In genomic region chr1:23745515-23745914, GRCh38 we compare ENCODE assay signal across 8 cellular contexts. TPM values are rescaled to one million over a fixed set of nuclear protein-coding genes. Genes with fewer than 3 reads are reported as not detected.
DNase-seq lines count a peak whose midpoint lies in the region; ATAC-seq and TF ChIP-seq lines count a peak whose summit lies in the region.

No MANE protein-coding gene starts in this region.

- peaks cover 0 to 12% (median 0%) of the 10 kb centered on the region in 3 donors for H3K36me3 ChIP-seq in Peyer's patch
- H3K36me3 ChIP-seq in endocrine pancreas (ENCODE audit: control insufficient read depth, insufficient read depth, low read length): no peaks in the 10 kb centered on the region
- peaks cover 2 to 24% of the 10 kb centered on the region in 2 donors for H3K36me3 ChIP-seq in psoas muscle (ENCODE audit: insufficient read depth in 1 of 2, low read depth in 1 of 2)
- H3K36me3 ChIP-seq in MG63: peaks cover 54% of the 10 kb centered on the region

- peak; percentile 64 to 70 for DNase-seq in AML-193 (lab: John Stamatoyannopoulos, UW)
- DNase-seq in Peyer's patch: no peak
- DNase-seq in psoas muscle: no peak
- no peak for DNase-seq in anterior cingulate cortex (lab: John Stamatoyannopoulos, UW)
- DNase-seq in mesenteric fat pad (ENCODE audit: low spot score): no peak
- DNase-seq in MG63: no peak

- H3K9me3 ChIP-seq in Peyer's patch (no peaks in the 10 kb centered on the region), endocrine pancreas (ENCODE audit: control insufficient read depth, low read length) (no peaks in the 10 kb centered on the region), psoas muscle (no peaks in the 10 kb centered on the region), MG63 (no peaks in the 10 kb centered on the region)

- 39 to 50% (median 43%) methylated on average over 1 of the region's 1 CpG for whole genome bisulfite sequencing in psoas muscle, 3 donors

- H3K27ac ChIP-seq in Peyer's patch (no peak overlapping the region), psoas muscle (no peak overlapping the region)

- H3K9ac ChIP-seq in endocrine pancreas (ENCODE audit: control insufficient read depth, insufficient read depth, low read length): no peak overlapping the region

- TF ChIP-seq CTCF in GM12875 (IDR thresholded peaks at IDR 0.05; ENCODE audit: borderline replicate concordance, insufficient read depth, low read depth, low read length) (peak; percentile 46), Peyer's patch (IDR thresholded peaks at IDR 0.05) (peak in 5 of 6 experiments; percentile 20 to 73 (median 63)), psoas muscle (IDR thresholded peaks at IDR 0.05) (peak; percentile 37)

- H3K27me3 ChIP-seq in Peyer's patch: no peaks in the 10 kb centered on the region
- H3K27me3 ChIP-seq in endocrine pancreas (ENCODE audit: control insufficient read depth, insufficient read depth, low read length): no peaks in the 10 kb centered on the region
- H3K27me3 ChIP-seq in psoas muscle (ENCODE audit: insufficient read depth in 3 of 3, low read length in 2 of 3): no peaks in the 10 kb centered on the region
- no peaks in the 10 kb centered on the region for H3K27me3 ChIP-seq in MG63

- intact Hi-C loops in psoas muscle (cut with DNase I): loop anchor here in 1 of 2 donors (10.0 kb wide), 1 partner anchor 51 kb away; the partner anchor contains the start of gene RPL11

- ATAC-seq in psoas muscle: no peak

- TF ChIP-seq POLR2A in Peyer's patch (IDR thresholded peaks at IDR 0.05): no peak

- H3K4me1 ChIP-seq in Peyer's patch (peaks cover 0 to 15% (median 0%) of the 10 kb centered on the region in 4 donors), endocrine pancreas (ENCODE audit: control insufficient read depth, insufficient read depth, low read length) (peaks cover 5% of the 10 kb centered on the region), psoas muscle (peaks cover 46% of the 10 kb centered on the region)

- H3K4me3 ChIP-seq in GM12875 (ENCODE audit: low read depth, low read length): no peak overlapping the region
- no peak overlapping the region for H3K4me3 ChIP-seq in Peyer's patch
- H3K4me3 ChIP-seq in endocrine pancreas (ENCODE audit: control insufficient read depth, insufficient read depth, low read length): peak overlapping the region; percentile 93
- peak overlapping the region; percentile 91 for H3K4me3 ChIP-seq in psoas muscle
- no peak overlapping the region for H3K4me3 ChIP-seq in MG63

RNA-seq across cellular contexts. Expression of gene ELOA, which starts 2.2 kb away (rescaled TPM):
- total RNA-seq in Peyer's patch: 10 to 100 TPM; 26.3 to 43.7 (median 31.2) TPM
- total RNA-seq in psoas muscle: 10 to 100 TPM; 41.4 to 68.9 (median 52.3) TPM
- 10 to 100 TPM; 19.8 to 53.1 (median 36.2) TPM for polyA plus RNA-seq in psoas muscle
- 51.1 TPM for total RNA-seq in mesenteric fat pad
- 32.8 and 35.6 TPM in 2 replicates for total RNA-seq in MG63 (2014; rRNA removed; shearing (Covaris generic); ENCODE audit: low replicate concordance)

RNA-seq across cellular contexts. Expression of gene PITHD1, which starts 32.7 kb away (rescaled TPM):
- total RNA-seq in Peyer's patch: 10 to 100 TPM; 19.4 to 47.0 (median 30.1) TPM
- 10 to 100 TPM; 53.4 to 72.1 (median 63.4) TPM for total RNA-seq in psoas muscle
- polyA plus RNA-seq in psoas muscle: 100 to 1,000 TPM in 2 of 3 donors, 10 to 100 TPM in 1; 45.2 to 162 (median 116) TPM
- 57.2 TPM for total RNA-seq in mesenteric fat pad
- total RNA-seq in MG63 (2014; rRNA removed; shearing (Covaris generic); ENCODE audit: low replicate concordance): 64.2 and 116 TPM in 2 replicates

RNA-seq across cellular contexts. Expression of gene LYPLA2, which starts 45.4 kb away (rescaled TPM):
- total RNA-seq in Peyer's patch: 100 to 1,000 TPM in 2 of 4 donors, 10 to 100 TPM in 2; 47.0 to 117 (median 105) TPM
- total RNA-seq in psoas muscle: 10 to 100 TPM; 24.0 to 35.2 (median 28.6) TPM
- polyA plus RNA-seq in psoas muscle: 10 to 100 TPM; 37.0 to 97.6 (median 43.3) TPM
- total RNA-seq in mesenteric fat pad: 37.2 TPM
- 38.5 and 68.6 TPM in 2 replicates for total RNA-seq in MG63 (2014; rRNA removed; shearing (Covaris generic); ENCODE audit: low replicate concordance)

RNA-seq across cellular contexts. Expression of gene RPL11, which starts 53.9 kb away (rescaled TPM):
- total RNA-seq in Peyer's patch (100 to 1,000 TPM; 339 to 882 (median 437) TPM), psoas muscle (100 to 1,000 TPM; 486 to 688 (median 592) TPM), mesenteric fat pad (871 TPM)
- 1,000 to 10,000 TPM in 2 of 3 donors, 100 to 1,000 TPM in 1; 842 to 1,926 (median 1,102) TPM for polyA plus RNA-seq in psoas muscle
- total RNA-seq in MG63 (2014; rRNA removed; shearing (Covaris generic); ENCODE audit: low replicate concordance): 858 and 903 TPM in 2 replicates

RNA-seq across cellular contexts. Expression of gene GALE, which starts 55.0 kb away (rescaled TPM):
- total RNA-seq in Peyer's patch (100 to 1,000 TPM in 2 of 4 donors, 10 to 100 TPM in 2; 58.6 to 137 (median 107) TPM), psoas muscle (1 to 10 TPM; 6.4 to 7.7 (median 6.9) TPM), mesenteric fat pad (22.6 TPM)
- polyA plus RNA-seq in psoas muscle: 10 to 100 TPM in 2 of 3 donors, 1 to 10 TPM in 1; 8.5 to 69.9 (median 11.2) TPM
- total RNA-seq in MG63 (2014; rRNA removed; shearing (Covaris generic); ENCODE audit: low replicate concordance): 45.4 and 123 TPM in 2 replicates

Comparison
In these comparisons a context has a peak if more than half of its experiments do, and no peak if none do; other contexts are left out.
1. DNase-seq: peak in AML-193 (2 of 2); none in Peyer's patch (0 of 3), psoas muscle (0 of 2), anterior cingulate cortex (0 of 58), mesenteric fat pad (single experiment) and MG63 (single experiment).
2. H3K4me3 ChIP-seq: peak in endocrine pancreas (single experiment) and psoas muscle (single experiment); none in GM12875 (single experiment), Peyer's patch (0 of 4) and MG63 (single experiment).
3. Peak in every context shown above with its lines, with median percentiles within 50 percentile points of each other: CTCF ChIP-seq.